In the genomic region with DNA sequence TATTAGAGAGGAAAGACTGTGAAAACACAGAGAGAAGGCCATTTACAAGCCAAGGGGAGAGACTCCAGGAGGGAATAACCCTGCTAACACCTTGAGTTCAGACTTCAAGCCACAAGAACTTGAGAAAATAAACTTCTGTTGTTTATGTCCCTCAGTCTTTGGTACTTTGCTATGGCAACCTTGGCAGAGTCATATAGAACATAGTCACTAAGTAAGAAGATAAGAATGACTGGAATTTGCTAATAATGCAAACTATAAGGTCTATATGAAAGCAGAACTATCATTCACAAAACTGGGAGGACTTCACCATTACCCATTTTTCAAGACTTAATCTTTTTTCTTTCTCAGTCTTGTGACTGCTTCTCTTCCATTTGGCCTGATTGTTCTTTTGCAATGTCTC, we compare ENCODE assay signal across 17 cellular contexts.
A peak's percentile ranks its signal among the peaks of the same experiment; 100 is the strongest.
DNase-seq lines count a peak whose midpoint lies in the region; ATAC-seq, FAIRE-seq and TF ChIP-seq lines count a peak whose summit lies in the region.
"Had no signal": no experiment of that assay in that cellular context is flagged by ENCODE, and none has a peak within 500 bp of the region (broad histone marks: within the 10 kb centered on the region; RNA-seq: fewer than 3 reads in every experiment).

No MANE protein-coding gene starts in this region.

- no peaks in the 10 kb centered on the region for H3K9me3 ChIP-seq in AG04450 (ENCODE audit: control insufficient read depth, insufficient read depth, low read length)
- no peaks in the 10 kb centered on the region for H3K9me3 ChIP-seq in CD8-positive, alpha-beta T cell (ENCODE audit: low read length)
- H3K9me3 ChIP-seq: pancreas had no signal

- TF ChIP-seq CTCF in AG04450 (IDR thresholded peaks at IDR 0.05; ENCODE audit: low read depth, low read length) (no peak), bronchial epithelial cell (IDR thresholded peaks at IDR 0.05; ENCODE audit: insufficient read depth, low read length, severe bottlenecking) (no peak), dorsolateral prefrontal cortex (IDR thresholded peaks at IDR 0.05 in 54 of 56, conservative IDR thresholded peaks at IDR 0.05 in 2 of 56; ENCODE audit: low read depth in 1 of 56, partially characterized antibody in 56 of 56) (no peak)
- TF ChIP-seq CTCF in CD8-positive, alpha-beta T cell (IDR thresholded peaks at IDR 0.05), result no peak

- no peaks in the 10 kb centered on the region for H3K4me1 Mint-ChIP-seq in CD8-positive, alpha-beta T cell (ENCODE audit: low read depth)

- peaks cover 8% of the 10 kb centered on the region for H3K9me3 Mint-ChIP-seq in CD8-positive, alpha-beta T cell
- H3K9me3 Mint-ChIP-seq: T-helper 1 cell treated with Interleukin-12 subunit alpha and Interleukin-12 subunit beta and Interleukin-4 antibody, amounts not matched to agents 30 μg/mL and 1 μg/mL, for 36 hours had no signal

- no peaks in the 10 kb centered on the region for H3K36me3 ChIP-seq in bronchial epithelial cell (ENCODE audit: control insufficient read depth, insufficient read depth, low read length)
- no peaks in the 10 kb centered on the region for H3K36me3 ChIP-seq in CD8-positive, alpha-beta T cell (ENCODE audit: insufficient read depth, low read length)
- H3K36me3 ChIP-seq: pancreas had no signal

- H3K27me3 Mint-ChIP-seq in CD8-positive, alpha-beta T cell (ENCODE audit: low read depth), result no peaks in the 10 kb centered on the region

- no peaks in the 10 kb centered on the region for H3K4me1 ChIP-seq in CD8-positive, alpha-beta T cell (ENCODE audit: insufficient read depth, low read length)
- H3K4me1 ChIP-seq: pancreas had no signal

- no peak overlapping the region for H3K4me3 ChIP-seq in AG04450 (ENCODE audit: low read depth, low read length)
- H3K4me3 ChIP-seq in bronchial epithelial cell (ENCODE audit: low read depth, low read length), result no peak overlapping the region
- no peak overlapping the region for H3K4me3 ChIP-seq in dorsolateral prefrontal cortex
- no peak overlapping the region for H3K4me3 ChIP-seq in CD8-positive, alpha-beta T cell (ENCODE audit: low read depth, low read length)
- H3K4me3 ChIP-seq: pancreas had no signal

- intact Hi-C loops in dorsolateral prefrontal cortex (cut with DNase I), result no loop called here
- intact Hi-C loops in CD8-positive, alpha-beta T cell (cut with DNase I, micrococcal nuclease), result no loop called here

- no peaks in the 10 kb centered on the region for H3K36me3 Mint-ChIP-seq in CD8-positive, alpha-beta T cell

- no peak for FAIRE-seq in bronchial epithelial cell (lab: Jason Lieb, UNC)
- FAIRE-seq: pancreas had no signal

- no peak overlapping the region for H3K27ac ChIP-seq in AG04450 (ENCODE audit: low read depth, low read length)
- no peak overlapping the region for H3K27ac ChIP-seq in dorsolateral prefrontal cortex
- H3K27ac ChIP-seq in CD8-positive, alpha-beta T cell (ENCODE audit: low read depth, low read length), result no peak overlapping the region
- H3K27ac ChIP-seq: pancreas had no signal

- no peak overlapping the region for H3K4me3 Mint-ChIP-seq in CD8-positive, alpha-beta T cell
- H3K4me3 Mint-ChIP-seq: activated naive CD4-positive, alpha-beta T cell treated with anti-CD3 and anti-CD28 coated beads for 36 hours; T-helper 1 cell treated with Interleukin-12 subunit alpha and Interleukin-12 subunit beta and Interleukin-4 antibody, amounts not matched to agents 30 μg/mL and 1 μg/mL, for 36 hours had no signal

- no peak overlapping the region for H3K27ac Mint-ChIP-seq in CD8-positive, alpha-beta T cell
- H3K27ac Mint-ChIP-seq: activated naive CD4-positive, alpha-beta T cell treated with anti-CD3 and anti-CD28 coated beads for 36 hours; T-helper 1 cell treated with Interleukin-12 subunit alpha and Interleukin-12 subunit beta and Interleukin-4 antibody, amounts not matched to agents 30 μg/mL and 1 μg/mL, for 36 hours had no signal

- CTCF ChIA-PET in AG04450 (lab: Charles Lee), result no interaction called here
- CTCF ChIA-PET in CD8-positive, alpha-beta T cell (lab: Charles Lee), result no interaction called here

- DNase-seq in AG04450 (ENCODE audit: low read depth, low spot score), result peak; percentile 49
- DNase-seq in HCEC 1CT, result peak; percentile 55
- peak; percentile 38 for DNase-seq in bronchial epithelial cell (ENCODE audit: low read depth)
- peak; percentile 29 for DNase-seq in hepatic stellate cell (ENCODE audit: low spot score)
- no peak for DNase-seq in dorsolateral prefrontal cortex
- DNase-seq in CD8-positive, alpha-beta T cell, result no peak
- DNase-seq: activated CD4-positive, CD25-positive, alpha-beta regulatory T cell; activated naive CD4-positive, alpha-beta T cell treated with anti-CD3 and anti-CD28 coated beads for 36 hours; central memory CD4-positive, alpha-beta T cell; left cardiac atrium; NCI-H1436; NK-92 treated with Interleukin-12 subunit alpha and Interleukin-12 subunit beta, amount 100 ng/mL, for 24 hours; pancreas; stimulated activated naive CD8-positive, alpha-beta T cell treated with anti-CD3 and anti-CD28 coated beads, Interleukin-15, Interleukin-2, amounts not matched to agents 100 U/mL and 50 U/mL, for 24 hours had no signal

- H3K27me3 ChIP-seq in AG04450 (ENCODE audit: control insufficient read depth, insufficient read depth, low read length) (no peaks in the 10 kb centered on the region), bronchial epithelial cell (ENCODE audit: control insufficient read depth, insufficient read depth, low read length) (no peaks in the 10 kb centered on the region), dorsolateral prefrontal cortex (no peaks in the 10 kb centered on the region)
- H3K27me3 ChIP-seq in CD8-positive, alpha-beta T cell (ENCODE audit: insufficient read depth, low read length), result no peaks in the 10 kb centered on the region
- H3K27me3 ChIP-seq: pancreas had no signal

- POLR2A ChIA-PET in AG04450 (lab: Yijun Ruan, JAX), result no interaction called here
- POLR2A ChIA-PET in CD8-positive, alpha-beta T cell (lab: Charles Lee), result interaction anchor here (0.7 kb wide), 1 partner anchor 457 kb away, joined by 3 read pairs; no protein-coding TSS in a partner anchor

- no peak for ATAC-seq in CD8-positive, alpha-beta T cell
- ATAC-seq in GM19455 (IDR thresholded peaks at IDR 0.05; ENCODE audit: unreplicated experiment), result no peak
- no peak for ATAC-seq in HG03280 (IDR thresholded peaks at IDR 0.05; ENCODE audit: unreplicated experiment)
- ATAC-seq: left cardiac atrium; pancreas; stimulated activated naive CD8-positive, alpha-beta T cell treated with anti-CD3 and anti-CD28 coated beads, Interleukin-15, Interleukin-2, amounts not matched to agents 100 U/mL and 50 U/mL, for 24 hours had no signal

Comparison
In these comparisons a context has a peak if more than half of its experiments do, and no peak if none do; other contexts are left out.
1. DNase-seq: peak in AG04450 (single experiment), HCEC 1CT (single experiment), bronchial epithelial cell (single experiment) and hepatic stellate cell (single experiment); none in dorsolateral prefrontal cortex (0 of 10) and CD8-positive, alpha-beta T cell (0 of 7).